ENCODE assay signal across 8 cellular contexts in genomic region chr10:22648547-22648961, GRCh38.
A peak's percentile ranks its signal among the peaks of the same experiment; 100 is the strongest.
DNase-seq lines count a peak whose midpoint lies in the region; ATAC-seq, FAIRE-seq and TF ChIP-seq lines count a peak whose summit lies in the region.

No MANE protein-coding gene starts in this region.

- in situ Hi-C loops in brain microvascular endothelial cell (cut with HindIII; ENCODE audit: low pct_ligation_motif_present, low sequenced_read_pairs): no loop called here

- no peak for DNase-seq in CD4-positive, CD25-positive, alpha-beta regulatory T cell
- DNase-seq in keratinocyte (ENCODE audit: low read depth, low spot score) (peak; percentile 42), brain microvascular endothelial cell (no peak), globus pallidus (ENCODE audit: low spot score) (no peak)

- H3K9me3 ChIP-seq in CD4-positive, CD25-positive, alpha-beta regulatory T cell (ENCODE audit: control insufficient read depth in 2 of 2, low read length in 2 of 2): no peaks in the 10 kb centered on the region
- no peaks in the 10 kb centered on the region for H3K9me3 ChIP-seq in keratinocyte (ENCODE audit: control insufficient read depth, low read depth, low read length)

- H3K27me3 Mint-ChIP-seq in CD4-positive, CD25-positive, alpha-beta regulatory T cell: no peaks in the 10 kb centered on the region
- no peaks in the 10 kb centered on the region for H3K27me3 Mint-ChIP-seq in T-helper 1 cell treated with Interleukin-12 subunit alpha and Interleukin-12 subunit beta and Interleukin-4 antibody, amounts not matched to agents 30 μg/mL and 1 μg/mL, for 36 hours (ENCODE audit: low read depth)

- H3K9me3 Mint-ChIP-seq in CD4-positive, CD25-positive, alpha-beta regulatory T cell: peaks cover 0 to 1% (median 0%) of the 10 kb centered on the region in 7 donors
- no peaks in the 10 kb centered on the region for H3K9me3 Mint-ChIP-seq in T-helper 1 cell treated with Interleukin-12 subunit alpha and Interleukin-12 subunit beta and Interleukin-4 antibody, amounts not matched to agents 30 μg/mL and 1 μg/mL, for 36 hours

- peak overlapping the region; percentile 77 for H3K4me3 ChIP-seq in CD4-positive, CD25-positive, alpha-beta regulatory T cell (ENCODE audit: low read depth, low read length)
- peak overlapping the region in 1 of 3 experiments; percentile 9 for H3K4me3 ChIP-seq in keratinocyte (ENCODE audit: control insufficient read depth in 2 of 3, extremely low read depth in 1 of 3, insufficient read depth in 2 of 3, low read depth in 1 of 3, low read length in 3 of 3)
- H3K4me3 ChIP-seq in brain microvascular endothelial cell (ENCODE audit: low read depth, low read length): no peak overlapping the region

- no peaks in the 10 kb centered on the region for H4K20me1 ChIP-seq in keratinocyte (ENCODE audit: control insufficient read depth, extremely low read depth, insufficient read depth, low read length)

- no peaks in the 10 kb centered on the region for H3K9me1 ChIP-seq in keratinocyte (ENCODE audit: control insufficient read depth, extremely low read depth, insufficient read depth, low read length)

- dilution Hi-C loops in keratinocyte (cut with MboI; ENCODE audit: extremely low pct_ligation_motif_present, low sequenced_read_pairs): no loop called here

- H3K4me1 ChIP-seq in CD4-positive, CD25-positive, alpha-beta regulatory T cell (ENCODE audit: control insufficient read depth, insufficient read depth, low read length, poor library complexity, severe bottlenecking): peaks cover 100% of the 10 kb centered on the region
- peaks cover 18% of the 10 kb centered on the region for H3K4me1 ChIP-seq in keratinocyte (ENCODE audit: control insufficient read depth, extremely low read depth, insufficient read depth, low read length)

- H2AFZ ChIP-seq in keratinocyte (ENCODE audit: control insufficient read depth, low read length): no peak overlapping the region

- peaks cover 27% of the 10 kb centered on the region for H3K36me3 Mint-ChIP-seq in CD4-positive, CD25-positive, alpha-beta regulatory T cell
- H3K36me3 Mint-ChIP-seq in T-helper 1 cell treated with Interleukin-12 subunit alpha and Interleukin-12 subunit beta and Interleukin-4 antibody, amounts not matched to agents 30 μg/mL and 1 μg/mL, for 36 hours (ENCODE audit: low read depth): peaks cover 22% of the 10 kb centered on the region

- FAIRE-seq in keratinocyte (lab: Jason Lieb, UNC): peak; percentile 57

- peak overlapping the region; percentile 94 to 97 (median 95) for H3K27ac Mint-ChIP-seq in CD4-positive, CD25-positive, alpha-beta regulatory T cell
- peak overlapping the region; percentile 94 for H3K27ac Mint-ChIP-seq in T-helper 1 cell treated with Interleukin-12 subunit alpha and Interleukin-12 subunit beta and Interleukin-4 antibody, amounts not matched to agents 30 μg/mL and 1 μg/mL, for 36 hours

- peak overlapping the region; percentile 42 to 93 (median 87) for H3K4me3 Mint-ChIP-seq in CD4-positive, CD25-positive, alpha-beta regulatory T cell
- peak overlapping the region; percentile 78 for H3K4me3 Mint-ChIP-seq in T-helper 1 cell treated with Interleukin-12 subunit alpha and Interleukin-12 subunit beta and Interleukin-4 antibody, amounts not matched to agents 30 μg/mL and 1 μg/mL, for 36 hours

- H3K27me3 ChIP-seq in CD4-positive, CD25-positive, alpha-beta regulatory T cell (ENCODE audit: control insufficient read depth, insufficient read depth, low read length): no peaks in the 10 kb centered on the region
- H3K27me3 ChIP-seq in keratinocyte (ENCODE audit: control insufficient read depth, extremely low read depth, insufficient read depth, low read length) (no peaks in the 10 kb centered on the region), brain microvascular endothelial cell (replicated peaks) (no peaks in the 10 kb centered on the region)

- peak overlapping the region; percentile 47 for H3K4me2 ChIP-seq in keratinocyte (ENCODE audit: control insufficient read depth, extremely low read depth, insufficient read depth, low read depth, low read length)

- H3K79me2 ChIP-seq in keratinocyte (ENCODE audit: control insufficient read depth, insufficient read depth, low read length): peaks cover 2% of the 10 kb centered on the region

- peaks cover 50 to 95% (median 86%) of the 10 kb centered on the region in 4 donors for H3K4me1 Mint-ChIP-seq in CD4-positive, CD25-positive, alpha-beta regulatory T cell
- peaks cover 86% of the 10 kb centered on the region for H3K4me1 Mint-ChIP-seq in T-helper 1 cell treated with Interleukin-12 subunit alpha and Interleukin-12 subunit beta and Interleukin-4 antibody, amounts not matched to agents 30 μg/mL and 1 μg/mL, for 36 hours (ENCODE audit: low read depth)

- TF ChIP-seq CTCF in keratinocyte (optimal IDR thresholded peaks at IDR 0.05 in 1 of 3, IDR thresholded peaks at IDR 0.05 in 1 of 3, conservative IDR thresholded peaks at IDR 0.05 in 1 of 3; ENCODE audit: extremely low read depth in 1 of 3, insufficient read depth in 2 of 3, low read length in 3 of 3) (no peak), brain microvascular endothelial cell (IDR thresholded peaks at IDR 0.05; ENCODE audit: low read depth, low read length, missing control alignments) (no peak)

- ATAC-seq in CD4-positive, CD25-positive, alpha-beta regulatory T cell (ENCODE audit: low read depth in 2 of 2): no peak
- ATAC-seq in GM21423 (IDR thresholded peaks at IDR 0.05; ENCODE audit: unreplicated experiment): peak; percentile 41
- ATAC-seq in HG03025 (IDR thresholded peaks at IDR 0.05; ENCODE audit: low FRiP score, unreplicated experiment): no peak
- ATAC-seq in HG02970 (IDR thresholded peaks at IDR 0.05; ENCODE audit: low FRiP score, unreplicated experiment): no peak

- H3K27ac ChIP-seq in CD4-positive, CD25-positive, alpha-beta regulatory T cell (ENCODE audit: insufficient read depth, low read length, poor library complexity, severe bottlenecking): peak overlapping the region; percentile 76
- no peak overlapping the region for H3K27ac ChIP-seq in keratinocyte (ENCODE audit: control insufficient read depth, insufficient read depth, low read length)
- no peak overlapping the region for H3K27ac ChIP-seq in brain microvascular endothelial cell

- H3K9ac ChIP-seq in keratinocyte (ENCODE audit: control insufficient read depth, extremely low read depth, insufficient read depth, low read length): no peak overlapping the region

- H3K36me3 ChIP-seq in CD4-positive, CD25-positive, alpha-beta regulatory T cell (ENCODE audit: control insufficient read depth, insufficient read depth, low read length): no peaks in the 10 kb centered on the region
- H3K36me3 ChIP-seq in keratinocyte (ENCODE audit: control insufficient read depth in 2 of 2, extremely low read depth in 1 of 2, insufficient read depth in 2 of 2, low read length in 2 of 2) (no peaks in the 10 kb centered on the region), brain microvascular endothelial cell (replicated peaks) (no peaks in the 10 kb centered on the region)
